Comparison of ENCODE assay signal across 8 cellular contexts in genomic region chr3:149247929-149248691, GRCh38. TPM values are rescaled to one million over a fixed set of nuclear protein-coding genes. Genes with fewer than 3 reads are reported as not detected.
DNase-seq lines count a peak whose midpoint lies in the region; ATAC-seq, FAIRE-seq and TF ChIP-seq lines count a peak whose summit lies in the region.
"Had no signal": no experiment of that assay in that cellular context is flagged by ENCODE, and none has a peak within 500 bp of the region (broad histone marks: within the 10 kb centered on the region; RNA-seq: fewer than 3 reads in every experiment).

No MANE protein-coding gene starts in this region.

- peak overlapping the region; percentile 92 for H3K27ac Mint-ChIP-seq in endothelial cell (ENCODE audit: unreplicated experiment)

- H3K4me3 ChIP-seq in MM.1S (ENCODE audit: low read length) (no peak overlapping the region), small intestine (ENCODE audit: low read depth in 1 of 2, low read length in 2 of 2) (no peak overlapping the region)

- H2AFZ ChIP-seq in MM.1S (ENCODE audit: low read length): no peak overlapping the region

- H3K79me2 ChIP-seq in MM.1S (ENCODE audit: low read length): no peaks in the 10 kb centered on the region

- H3K4me1 ChIP-seq in MM.1S (ENCODE audit: low read length) (peaks cover 53% of the 10 kb centered on the region), small intestine (ENCODE audit: control insufficient read depth in 2 of 2, insufficient read depth in 1 of 2, low read depth in 1 of 2, low read length in 1 of 2) (peaks cover 4 to 11% of the 10 kb centered on the region in 2 donors)

- peaks cover 30% of the 10 kb centered on the region for H3F3A ChIP-seq in MM.1S (ENCODE audit: insufficient read depth, low read length)

- H3K36me3 ChIP-seq in MM.1S (replicated peaks; ENCODE audit: insufficient read depth, low read length): no peaks in the 10 kb centered on the region
- H3K36me3 ChIP-seq in small intestine (ENCODE audit: control insufficient read depth in 2 of 2, insufficient read depth in 2 of 2, low read length in 2 of 2): no peaks in the 10 kb centered on the region

- H3K4me3 Mint-ChIP-seq in endothelial cell (ENCODE audit: unreplicated experiment): no peak overlapping the region

- H3K9me3 ChIP-seq in MM.1S (replicated peaks; ENCODE audit: insufficient read depth, low read length) (no peaks in the 10 kb centered on the region), small intestine (ENCODE audit: control insufficient read depth, low read depth) (no peaks in the 10 kb centered on the region)

- H4K20me1 ChIP-seq in MM.1S (ENCODE audit: insufficient read depth, low read length): no peaks in the 10 kb centered on the region

- no peaks in the 10 kb centered on the region for H3K36me3 Mint-ChIP-seq in endothelial cell (ENCODE audit: low read depth, unreplicated experiment)

- ATAC-seq in GM18520 (IDR thresholded peaks at IDR 0.05; ENCODE audit: unreplicated experiment): peak; percentile 51
- peak; percentile 49 for ATAC-seq in GM21737 (IDR thresholded peaks at IDR 0.05; ENCODE audit: unreplicated experiment)

- no peaks in the 10 kb centered on the region for H3K9me2 ChIP-seq in MM.1S (replicated peaks; ENCODE audit: insufficient read depth, low read length)

- H3K27ac ChIP-seq in MM.1S (ENCODE audit: low read length) (peak overlapping the region; percentile 36; the same call in 1 of the 2 replicates), small intestine (ENCODE audit: low read depth in 1 of 2, low read length in 1 of 2) (peak overlapping the region in 1 of 2 donors; percentile 13)

- peaks cover 42% of the 10 kb centered on the region for H3K4me1 Mint-ChIP-seq in endothelial cell (ENCODE audit: unreplicated experiment)

- H3K9ac ChIP-seq in MM.1S (ENCODE audit: low read length): no peak overlapping the region

- DNase-seq in MM.1S (peak; percentile 42), endothelial cell (ENCODE audit: low spot score) (no peak), small intestine (no peak), D721Med (ENCODE audit: insufficient read length, low spot score) (no peak), COR-L47 (lab: John Stamatoyannopoulos, UW) (no peak)

- no peak for FAIRE-seq in small intestine (lab: Jason Lieb, UNC)
- no peak for FAIRE-seq in D721Med (lab: Jason Lieb, UNC)

- no peaks in the 10 kb centered on the region for H3K27me3 ChIP-seq in MM.1S (replicated peaks; ENCODE audit: insufficient read depth, low read length)
- H3K27me3 ChIP-seq in small intestine (ENCODE audit: control insufficient read depth in 2 of 2, insufficient read depth in 2 of 2, low read length in 2 of 2): no peaks in the 10 kb centered on the region

- TF ChIP-seq CTCF in MM.1S (IDR thresholded peaks at IDR 0.05; ENCODE audit: low read length) (no peak), endothelial cell (IDR thresholded peaks at IDR 0.05; ENCODE audit: unreplicated experiment) (no peak), D721Med (IDR thresholded peaks at IDR 0.05; ENCODE audit: insufficient read depth, missing control alignments) (no peak)

- H3K9me3 Mint-ChIP-seq in endothelial cell (ENCODE audit: unreplicated experiment): no peaks in the 10 kb centered on the region

- 54 to 78% (median 58%) methylated on average over 5 of the region's 5 CpGs for WGBS in small intestine, 3 donors

- H3K4me2 ChIP-seq in MM.1S (ENCODE audit: low read depth, low read length): peak overlapping the region; percentile 28

- no peaks in the 10 kb centered on the region for H3K27me3 Mint-ChIP-seq in endothelial cell (ENCODE audit: unreplicated experiment)

RNA-seq across cellular contexts. Expression of gene CP, which starts 26.5 kb away (rescaled TPM):
- total RNA-seq in endothelial cell (ENCODE audit: unreplicated experiment): 0.44 TPM
- 10 to 100 TPM in 1 of 3 donors, 1 to 10 TPM in 2; 1.8 to 15.6 (median 3.8) TPM for polyA plus RNA-seq in small intestine
- total RNA-seq: RPMI7951 had no signal
